In the genomic region with DNA sequence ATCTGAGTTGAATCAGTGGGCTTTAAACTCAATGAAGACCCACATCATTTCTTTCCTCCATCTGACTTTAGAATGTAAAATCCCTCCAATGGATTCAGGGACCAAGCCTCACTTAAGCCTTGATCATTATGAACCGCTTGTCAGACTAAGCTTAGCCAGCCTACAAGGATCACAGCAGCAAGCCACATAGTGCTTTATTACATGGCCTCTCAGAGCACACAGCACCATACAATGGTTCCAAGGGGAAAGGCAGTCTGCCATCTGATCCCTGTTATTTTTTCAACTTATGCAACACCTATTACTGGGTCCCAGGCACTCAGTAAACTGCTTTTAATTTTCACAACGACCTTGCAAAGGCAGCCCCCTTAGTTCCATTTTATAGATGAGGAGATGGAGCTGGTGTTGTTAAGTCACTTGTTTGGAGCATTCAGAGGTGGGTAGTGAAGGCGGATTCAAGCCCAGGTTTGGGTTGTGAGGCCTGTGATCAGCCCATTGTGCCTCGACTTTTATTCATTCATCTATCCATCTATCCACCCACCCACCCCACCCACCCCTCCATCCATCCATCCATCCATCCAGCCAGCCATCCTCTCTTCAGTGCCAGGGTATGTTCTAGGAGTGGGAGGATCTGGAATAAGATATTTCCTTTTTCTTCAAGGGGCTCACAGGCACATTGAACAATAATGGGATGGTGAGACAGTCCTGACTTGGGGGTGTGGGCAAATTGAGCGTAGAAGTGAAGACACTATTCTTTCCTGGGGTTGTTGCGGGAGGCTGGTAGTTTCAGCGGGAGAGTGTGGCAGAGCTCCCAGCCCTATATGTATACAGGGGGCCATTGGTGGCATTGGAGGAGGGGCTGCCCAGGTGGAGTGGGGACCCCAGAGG, we compare ENCODE assay signal across 16 cellular contexts.
DNase-seq lines count a peak whose midpoint lies in the region; ATAC-seq and TF ChIP-seq lines count a peak whose summit lies in the region.
"Had no signal": no experiment of that assay in that cellular context is flagged by ENCODE, and none has a peak within 500 bp of the region (broad histone marks: within the 10 kb centered on the region; RNA-seq: fewer than 3 reads in every experiment).

No MANE protein-coding gene starts in this region.

- WGBS in mesendoderm (ENCODE audit: extremely low coverage, insufficient coverage, low lambda C conversion rate), result no CpG with 5 or more reads among the region's 7 CpGs

- H3K4me3 ChIP-seq in mesendoderm (ENCODE audit: low read length), result no peak overlapping the region
- H3K4me3 ChIP-seq: BLaER1 treated with 17β-estradiol and CSF1 and Interleukin-3, amounts not matched to agents 10 nM and 100 nM had no signal

- no peaks in the 10 kb centered on the region for H3K79me1 ChIP-seq in mesendoderm (ENCODE audit: low read length)

- H3K36me3 ChIP-seq in mesendoderm (ENCODE audit: control insufficient read depth, insufficient read depth, low read length), result no peaks in the 10 kb centered on the region
- H3K36me3 ChIP-seq: BLaER1 treated with 17β-estradiol and CSF1 and Interleukin-3, amounts not matched to agents 10 nM and 100 nM had no signal

- ATAC-seq in WTC11 (peak; percentile 49; the same call in 1 of the 2 replicates), GM19467 (IDR thresholded peaks at IDR 0.05; ENCODE audit: unreplicated experiment) (no peak)
- ATAC-seq: HCT116 had no signal

- H2BK5ac ChIP-seq in mesendoderm (ENCODE audit: low read length), result no peak overlapping the region

- no peak overlapping the region for H2AK5ac ChIP-seq in mesendoderm (ENCODE audit: low read length)

- no peaks in the 10 kb centered on the region for H3K79me2 ChIP-seq in mesendoderm (ENCODE audit: control insufficient read depth, insufficient read depth, low read length)

- H3K36me3 Mint-ChIP-seq in WTC11, result peaks cover 2% of the 10 kb centered on the region
- H3K36me3 Mint-ChIP-seq: CD4-positive, CD25-positive, alpha-beta regulatory T cell had no signal

- DNase-seq in NCI-H82 (lab: John Stamatoyannopoulos, UW) (peak; percentile 74), NCI-H82 treated with DMSO at 0.1 percent for 48 hours (lab: John Stamatoyannopoulos, UW; ENCODE audit: unreplicated experiment) (no peak), WTC11 (ENCODE audit: low spot score) (no peak), mesendoderm (peak; percentile 19), superior temporal gyrus (ENCODE audit: extremely low spot score) (peak; percentile 63), NCI-H146 treated with DMSO at 0.1 percent for 48 hours (lab: John Stamatoyannopoulos, UW; ENCODE audit: unreplicated experiment) (no peak), HK-2 (ENCODE audit: unreplicated experiment) (no peak)
- DNase-seq: 8988T; AML-193; CD4-positive, CD25-positive, alpha-beta regulatory T cell; DMS 273 treated with DMSO at 0.1 percent for 48 hours; DMS79 treated with DMSO at 0.1 percent for 48 hours; EL had no signal

- no peak overlapping the region for H3K27ac ChIP-seq in mesendoderm (ENCODE audit: low read depth, low read length)
- H3K27ac ChIP-seq: BLaER1 treated with 17β-estradiol and CSF1 and Interleukin-3, amounts not matched to agents 10 nM and 100 nM had no signal

- no peak overlapping the region for H2BK120ac ChIP-seq in mesendoderm (ENCODE audit: low read depth, low read length)

- TF ChIP-seq CTCF in WTC11 (IDR thresholded peaks at IDR 0.05), result no peak

- peaks cover 5% of the 10 kb centered on the region for H3K4me1 ChIP-seq in mesendoderm (ENCODE audit: control insufficient read depth, low read depth, low read length)

- H3K18ac ChIP-seq in mesendoderm (ENCODE audit: low read length), result no peak overlapping the region

- H4K8ac ChIP-seq in mesendoderm (ENCODE audit: low read depth, low read length), result no peak overlapping the region

- H3K4ac ChIP-seq in mesendoderm (ENCODE audit: low read depth, low read length), result no peak overlapping the region

- H4K5ac ChIP-seq in mesendoderm (ENCODE audit: low read length), result no peak overlapping the region

- no peak overlapping the region for H2BK15ac ChIP-seq in mesendoderm (replicated peaks; ENCODE audit: low read depth)

- H3K4me2 ChIP-seq in mesendoderm (ENCODE audit: low read length), result no peak overlapping the region
- H3K4me2 ChIP-seq: BLaER1 treated with 17β-estradiol and CSF1 and Interleukin-3, amounts not matched to agents 10 nM and 100 nM had no signal

- no peak overlapping the region for H3K9ac ChIP-seq in mesendoderm (ENCODE audit: low read length)
- H3K9ac ChIP-seq: BLaER1 treated with 17β-estradiol and CSF1 and Interleukin-3, amounts not matched to agents 10 nM and 100 nM had no signal

- H3K4me1 Mint-ChIP-seq in WTC11, result peaks cover 40% of the 10 kb centered on the region
- H3K4me1 Mint-ChIP-seq: CD4-positive, CD25-positive, alpha-beta regulatory T cell had no signal

- no peaks in the 10 kb centered on the region for H3K27me3 ChIP-seq in mesendoderm (ENCODE audit: insufficient read depth, low read length, poor library complexity)
- H3K27me3 ChIP-seq: BLaER1 treated with 17β-estradiol and CSF1 and Interleukin-3, amounts not matched to agents 10 nM and 100 nM had no signal

- CTCF ChIA-PET in WTC11 (lab: Charles Lee), result no interaction called here

- no peak overlapping the region for H3K4me3 Mint-ChIP-seq in WTC11
- H3K4me3 Mint-ChIP-seq: CD4-positive, CD25-positive, alpha-beta regulatory T cell had no signal

- H3K23ac ChIP-seq in mesendoderm (ENCODE audit: low read length), result no peak overlapping the region

- POLR2A ChIA-PET in WTC11 (lab: Charles Lee), result interaction anchor here (0.6 kb wide), 1 partner anchor 30 kb away, joined by 3 read pairs; no protein-coding TSS in a partner anchor

- H3K27me3 Mint-ChIP-seq in WTC11 (ENCODE audit: low read depth), result no peaks in the 10 kb centered on the region; the same call in 1 of the 2 replicates
- H3K27me3 Mint-ChIP-seq: CD4-positive, CD25-positive, alpha-beta regulatory T cell had no signal

- peaks cover 2% of the 10 kb centered on the region for H3K9me3 Mint-ChIP-seq in WTC11

- H3K56ac ChIP-seq in mesendoderm (ENCODE audit: low read length), result no peak overlapping the region

- H3K27ac Mint-ChIP-seq in WTC11, result no peak overlapping the region

TF ChIP-seq in WTC11, 78 proteins besides CTCF, POLR2A, EP300 and RAD21 (continues in another document):
- TF ChIP-seq GTF2I (CRISPR knock-in tag; conservative IDR thresholded peaks at IDR 0.05) (no peak), NFATC4 (CRISPR knock-in tag; IDR thresholded peaks at IDR 0.05) (no peak), SMAD4 (CRISPR knock-in tag; IDR thresholded peaks at IDR 0.05) (no peak), MXD4 (CRISPR knock-in tag; IDR thresholded peaks at IDR 0.05; ENCODE audit: borderline replicate concordance) (no peak), PRRX2 (CRISPR knock-in tag; IDR thresholded peaks at IDR 0.05) (no peak), ZNF121 (CRISPR knock-in tag; IDR thresholded peaks at IDR 0.05) (no peak), ZNF138 (CRISPR knock-in tag; conservative IDR thresholded peaks at IDR 0.05) (no peak), NFE2L1 (CRISPR knock-in tag; IDR thresholded peaks at IDR 0.05) (no peak), JUN (CRISPR knock-in tag; IDR thresholded peaks at IDR 0.05) (no peak), ZNF263 (CRISPR knock-in tag; IDR thresholded peaks at IDR 0.05; ENCODE audit: low read depth) (no peak)
- TF ChIP-seq, protein P1, sequence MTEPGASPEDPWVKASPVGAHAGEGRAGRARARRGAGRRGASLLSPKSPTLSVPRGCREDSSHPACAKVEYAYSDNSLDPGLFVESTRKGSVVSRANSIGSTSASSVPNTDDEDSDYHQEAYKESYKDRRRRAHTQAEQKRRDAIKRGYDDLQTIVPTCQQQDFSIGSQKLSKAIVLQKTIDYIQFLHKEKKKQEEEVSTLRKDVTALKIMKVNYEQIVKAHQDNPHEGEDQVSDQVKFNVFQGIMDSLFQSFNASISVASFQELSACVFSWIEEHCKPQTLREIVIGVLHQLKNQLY (CRISPR knock-in tag; IDR thresholded peaks at IDR 0.05), result no peak
- TF ChIP-seq, protein P2, sequence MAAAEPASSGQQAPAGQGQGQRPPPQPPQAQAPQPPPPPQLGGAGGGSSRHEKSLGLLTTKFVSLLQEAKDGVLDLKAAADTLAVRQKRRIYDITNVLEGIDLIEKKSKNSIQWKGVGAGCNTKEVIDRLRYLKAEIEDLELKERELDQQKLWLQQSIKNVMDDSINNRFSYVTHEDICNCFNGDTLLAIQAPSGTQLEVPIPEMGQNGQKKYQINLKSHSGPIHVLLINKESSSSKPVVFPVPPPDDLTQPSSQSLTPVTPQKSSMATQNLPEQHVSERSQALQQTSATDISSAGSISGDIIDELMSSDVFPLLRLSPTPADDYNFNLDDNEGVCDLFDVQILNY (CRISPR knock-in tag; IDR thresholded peaks at IDR 0.05), result no peak
- TF ChIP-seq, protein P3, sequence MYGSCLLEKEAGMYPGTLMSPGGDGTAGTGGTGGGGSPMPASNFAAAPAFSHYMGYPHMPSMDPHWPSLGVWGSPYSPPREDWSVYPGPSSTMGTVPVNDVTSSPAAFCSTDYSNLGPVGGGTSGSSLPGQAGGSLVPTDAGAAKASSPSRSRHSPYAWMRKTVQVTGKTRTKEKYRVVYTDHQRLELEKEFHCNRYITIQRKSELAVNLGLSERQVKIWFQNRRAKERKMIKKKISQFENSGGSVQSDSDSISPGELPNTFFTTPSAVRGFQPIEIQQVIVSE (CRISPR knock-in tag; IDR thresholded peaks at IDR 0.05; ENCODE audit: borderline replicate concordance), result no peak
- TF ChIP-seq, protein P4, sequence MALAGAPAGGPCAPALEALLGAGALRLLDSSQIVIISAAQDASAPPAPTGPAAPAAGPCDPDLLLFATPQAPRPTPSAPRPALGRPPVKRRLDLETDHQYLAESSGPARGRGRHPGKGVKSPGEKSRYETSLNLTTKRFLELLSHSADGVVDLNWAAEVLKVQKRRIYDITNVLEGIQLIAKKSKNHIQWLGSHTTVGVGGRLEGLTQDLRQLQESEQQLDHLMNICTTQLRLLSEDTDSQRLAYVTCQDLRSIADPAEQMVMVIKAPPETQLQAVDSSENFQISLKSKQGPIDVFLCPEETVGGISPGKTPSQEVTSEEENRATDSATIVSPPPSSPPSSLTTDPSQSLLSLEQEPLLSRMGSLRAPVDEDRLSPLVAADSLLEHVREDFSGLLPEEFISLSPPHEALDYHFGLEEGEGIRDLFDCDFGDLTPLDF (CRISPR knock-in tag; IDR thresholded peaks at IDR 0.05), result no peak
- TF ChIP-seq, protein P5, sequence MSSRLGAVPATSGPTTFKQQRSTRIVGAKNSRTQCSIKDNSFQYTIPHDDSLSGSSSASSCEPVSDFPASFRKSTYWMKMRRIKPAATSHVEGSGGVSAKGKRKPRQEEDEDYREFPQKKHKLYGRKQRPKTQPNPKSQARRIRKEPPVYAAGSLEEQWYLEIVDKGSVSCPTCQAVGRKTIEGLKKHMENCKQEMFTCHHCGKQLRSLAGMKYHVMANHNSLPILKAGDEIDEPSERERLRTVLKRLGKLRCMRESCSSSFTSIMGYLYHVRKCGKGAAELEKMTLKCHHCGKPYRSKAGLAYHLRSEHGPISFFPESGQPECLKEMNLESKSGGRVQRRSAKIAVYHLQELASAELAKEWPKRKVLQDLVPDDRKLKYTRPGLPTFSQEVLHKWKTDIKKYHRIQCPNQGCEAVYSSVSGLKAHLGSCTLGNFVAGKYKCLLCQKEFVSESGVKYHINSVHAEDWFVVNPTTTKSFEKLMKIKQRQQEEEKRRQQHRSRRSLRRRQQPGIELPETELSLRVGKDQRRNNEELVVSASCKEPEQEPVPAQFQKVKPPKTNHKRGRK (CRISPR knock-in tag; IDR thresholded peaks at IDR 0.05; ENCODE audit: borderline replicate concordance), result no peak

Comparison
In these comparisons a context has a peak if more than half of its experiments do, and no peak if none do; other contexts are left out.
1. DNase-seq: peak in NCI-H82 (single experiment), mesendoderm (single experiment) and superior temporal gyrus (single experiment); none in NCI-H82 treated with DMSO at 0.1 percent for 48 hours (single experiment), WTC11 (single experiment), NCI-H146 treated with DMSO at 0.1 percent for 48 hours (single experiment) and HK-2 (single experiment).